28 cellular contexts compared by ENCODE assay signal in genomic region chr9:97484134-97484533, GRCh38. TPM values are rescaled to one million over a fixed set of nuclear protein-coding genes. Genes with fewer than 3 reads are reported as not detected.
DNase-seq lines count a peak whose midpoint lies in the region; ATAC-seq, FAIRE-seq and TF ChIP-seq lines count a peak whose summit lies in the region.
"Had no signal": no experiment of that assay in that cellular context is flagged by ENCODE, and none has a peak within 500 bp of the region (broad histone marks: within the 10 kb centered on the region; RNA-seq: fewer than 3 reads in every experiment).

No MANE protein-coding gene starts in this region.

- H4K8ac ChIP-seq in mesendoderm (ENCODE audit: low read depth, low read length) = no peak overlapping the region

- no peak overlapping the region for H3K4me2 ChIP-seq in mesendoderm (ENCODE audit: low read length)
- H3K4me2 ChIP-seq: A549, GM23338 had no signal

- H4K5ac ChIP-seq in mesendoderm (ENCODE audit: low read length) = no peak overlapping the region

- no peak for TF ChIP-seq POLR2A in thyroid gland (IDR thresholded peaks at IDR 0.05)

- H3K56ac ChIP-seq in mesendoderm (ENCODE audit: low read length) = no peak overlapping the region

- intact Hi-C loops in right cardiac atrium (cut with DNase I) (no loop called here), thyroid gland (cut with DNase I) (no loop called here)

- no peak overlapping the region for H2BK15ac ChIP-seq in mesendoderm (replicated peaks; ENCODE audit: low read depth)

- H3K4me1 ChIP-seq in right cardiac atrium (ENCODE audit: control insufficient read depth, insufficient read depth, low read length) = no peaks in the 10 kb centered on the region
- peaks cover 0 to 3% of the 10 kb centered on the region in 2 donors for H3K4me1 ChIP-seq in right atrium auricular region
- peaks cover 8 to 21% of the 10 kb centered on the region in 2 donors for H3K4me1 ChIP-seq in thyroid gland
- H3K4me1 ChIP-seq in mesendoderm (ENCODE audit: control insufficient read depth, low read depth, low read length) = no peaks in the 10 kb centered on the region
- H3K4me1 ChIP-seq: A549, psoas muscle, vagina had no signal

- no peak overlapping the region for H3K18ac ChIP-seq in mesendoderm (ENCODE audit: low read length)

- no peaks in the 10 kb centered on the region for H3K79me1 ChIP-seq in mesendoderm (ENCODE audit: low read length)

- no peak for FAIRE-seq in frontal cortex (lab: Jason Lieb, UNC)
- FAIRE-seq: A549 had no signal

- H3K9me3 ChIP-seq in right cardiac atrium (ENCODE audit: control insufficient read depth, low read length) (no peaks in the 10 kb centered on the region), right atrium auricular region (peaks cover 0 to 8% of the 10 kb centered on the region in 2 donors), thyroid gland (no peaks in the 10 kb centered on the region)
- H3K9me3 ChIP-seq: neutrophil, psoas muscle, thoracic aorta, vagina had no signal

- no peak overlapping the region for H3K4ac ChIP-seq in mesendoderm (ENCODE audit: low read depth, low read length)

- H2AK5ac ChIP-seq in mesendoderm (ENCODE audit: low read length) = no peak overlapping the region

- H3K4me3 ChIP-seq in right cardiac atrium (ENCODE audit: low read length) (no peak overlapping the region), right atrium auricular region (no peak overlapping the region), thyroid gland (replicated peaks in 1 of 3) (no peak overlapping the region), mesendoderm (ENCODE audit: low read length) (no peak overlapping the region)
- H3K4me3 ChIP-seq: A549, gastroesophageal sphincter, GM23338, psoas muscle, thoracic aorta, vagina had no signal

- no peak overlapping the region for H3K27ac ChIP-seq in right cardiac atrium (ENCODE audit: low read length)
- no peak overlapping the region for H3K27ac ChIP-seq in right atrium auricular region
- peak overlapping the region in 1 of 3 donors; percentile 39 for H3K27ac ChIP-seq in thyroid gland
- H3K27ac ChIP-seq in mesendoderm (ENCODE audit: low read depth, low read length) = no peak overlapping the region
- H3K27ac ChIP-seq: A549, gastroesophageal sphincter, neutrophil, psoas muscle, RWPE1, thoracic aorta, vagina had no signal

- H3K9ac ChIP-seq in mesendoderm (ENCODE audit: low read length) = no peak overlapping the region

- H3K36me3 ChIP-seq in right atrium auricular region = peaks cover 26% of the 10 kb centered on the region
- peaks cover 5 to 8% of the 10 kb centered on the region in 2 donors for H3K36me3 ChIP-seq in thyroid gland
- H3K36me3 ChIP-seq in mesendoderm (ENCODE audit: control insufficient read depth, insufficient read depth, low read length) = peaks cover 2% of the 10 kb centered on the region

- no peak for TF ChIP-seq CTCF in right atrium auricular region (IDR thresholded peaks at IDR 0.05)
- no peak for TF ChIP-seq CTCF in thyroid gland (IDR thresholded peaks at IDR 0.05)

- WGBS in right cardiac atrium = 85% methylated on average over 1 of the region's 1 CpG
- WGBS in thyroid gland, 2 donors = 87 to 88% methylated on average over 1 of the region's 1 CpG
- no CpG with 5 or more reads among the region's 1 CpG for WGBS in mesendoderm (ENCODE audit: extremely low coverage, insufficient coverage, low lambda C conversion rate)

- peak; percentile 45 to 78 (median 62) for DNase-seq in right cardiac atrium
- DNase-seq in right atrium auricular region (ENCODE audit: low spot score) = no peak
- DNase-seq in dermis blood vessel endothelial cell = peak; percentile 39
- peak; percentile 21 to 52 for DNase-seq in lung microvascular endothelial cell (ENCODE audit: low read depth in 2 of 2)
- peak; percentile 68 to 69 for DNase-seq in thyroid gland
- no peak for DNase-seq in mesendoderm
- no peak for DNase-seq in frontal cortex (ENCODE audit: low spot score in 2 of 2)
- no peak for DNase-seq in DMS53 (lab: John Stamatoyannopoulos, UW)
- DNase-seq: activated B cell treated with CpG ODN at 0.5 μM for 24 hours; activated gamma-delta T cell treated with Interleukin-2 at 50 U/mL for 16 hours; activated T-cell treated with anti-CD3 and anti-CD28 coated beads, Interleukin-2, amount 50 U/mL, for 48 hours; CD4-positive, alpha-beta memory T cell; Karpas-422; naive thymus-derived CD4-positive, alpha-beta T cell; NCI-H1436; NCI-H2081 treated with DMSO at 0.1 percent for 48 hours; NCI-H82; psoas muscle; stimulated activated naive CD4-positive, alpha-beta T cell; T-helper 1 cell had no signal

- H2BK5ac ChIP-seq in mesendoderm (ENCODE audit: low read length) = no peak overlapping the region

- H3K23ac ChIP-seq in mesendoderm (ENCODE audit: low read length) = no peak overlapping the region

- no peaks in the 10 kb centered on the region for H3K79me2 ChIP-seq in mesendoderm (ENCODE audit: control insufficient read depth, insufficient read depth, low read length)

- no peak overlapping the region for H2BK120ac ChIP-seq in mesendoderm (ENCODE audit: low read depth, low read length)

- no peaks in the 10 kb centered on the region for H3K27me3 ChIP-seq in right cardiac atrium (ENCODE audit: control insufficient read depth, insufficient read depth)
- H3K27me3 ChIP-seq in right atrium auricular region = no peaks in the 10 kb centered on the region
- no peaks in the 10 kb centered on the region for H3K27me3 ChIP-seq in thyroid gland
- H3K27me3 ChIP-seq in mesendoderm (ENCODE audit: insufficient read depth, low read length, poor library complexity) = no peaks in the 10 kb centered on the region
- H3K27me3 ChIP-seq: gastroesophageal sphincter, neutrophil, vagina had no signal

- peak; percentile 49 for ATAC-seq in right cardiac atrium
- ATAC-seq: A549; gastroesophageal sphincter; GM23338; naive thymus-derived CD4-positive, alpha-beta T cell; psoas muscle had no signal

RNA-seq across cellular contexts. Expression of gene TMOD1, which starts 17.3 kb away (rescaled TPM):
- total RNA-seq in right cardiac atrium (100 to 1,000 TPM; 177 to 220 (median 208) TPM), right atrium auricular region (100 to 1,000 TPM; 118 to 122 TPM), dermis blood vessel endothelial cell (3.7 and 5.2 TPM in 2 replicates), lung microvascular endothelial cell (0.65 and 0.79 TPM in 2 replicates), thyroid gland (10 to 100 TPM; 33.4 to 38.6 (median 37.0) TPM), frontal cortex (20.0 TPM)
- 184 TPM for polyA plus RNA-seq in right cardiac atrium
- polyA plus RNA-seq in mesendoderm (2013, experiment 1 of 2) = 0.53 TPM
- polyA plus RNA-seq in mesendoderm (2013, experiment 2 of 2) = 0.62 TPM
- total RNA-seq: OCI-LY7 had no signal

Comparison
In these comparisons a context has a peak if more than half of its experiments do, and no peak if none do; other contexts are left out.
1. DNase-seq: peak in right cardiac atrium (3 of 3), dermis blood vessel endothelial cell (single experiment), lung microvascular endothelial cell (2 of 2) and thyroid gland (2 of 2); none in right atrium auricular region (single experiment), mesendoderm (single experiment), frontal cortex (0 of 2) and DMS53 (single experiment).